In genomic region chr17:3639981-3640596, GRCh38 we compare ENCODE assay signal across 8 cellular contexts. TPM values are rescaled to one million over a fixed set of nuclear protein-coding genes. Genes with fewer than 3 reads are reported as not detected.
A peak's percentile ranks its signal among the peaks of the same experiment; 100 is the strongest.
DNase-seq lines count a peak whose midpoint lies in the region; ATAC-seq and TF ChIP-seq lines count a peak whose summit lies in the region.

No MANE protein-coding gene starts in this region.

- no peaks in the 10 kb centered on the region for H3K9me3 ChIP-seq in Karpas-422 (ENCODE audit: low read length)

- peak overlapping the region; percentile 38 for H3K9ac ChIP-seq in Karpas-422 (ENCODE audit: low read length)

- 0 out of 2 replicates have a peak overlapping the region, but pooled peaks have one; percentile 2 for H2AFZ ChIP-seq in Karpas-422 (ENCODE audit: low read length)

- H3K79me2 ChIP-seq in Karpas-422 (ENCODE audit: low read length), result peaks cover 13% of the 10 kb centered on the region

- no peaks in the 10 kb centered on the region for H3K27me3 Mint-ChIP-seq in activated naive CD8-positive, alpha-beta T cell treated with anti-CD3 and anti-CD28 coated beads, Interleukin-2, amount 50 U/mL, for 24 hours
- no peaks in the 10 kb centered on the region for H3K27me3 Mint-ChIP-seq in neural crest cell (ENCODE audit: low read depth)

- peak overlapping the region; percentile 49 for H3K4me2 ChIP-seq in Karpas-422 (ENCODE audit: low read depth, low read length, poor library complexity, severe bottlenecking)

- no peak for TF ChIP-seq CTCF in neural crest cell (conservative IDR thresholded peaks at IDR 0.05)

- DNase-seq in COLO668 (lab: John Stamatoyannopoulos, UW; ENCODE audit: unreplicated experiment) (peak; percentile 2), Karpas-422 (peak; percentile 75), neural crest cell (ENCODE audit: low read depth, low spot score) (no peak), NCI-H446 treated with DMSO at 0.1 percent for 48 hours (lab: John Stamatoyannopoulos, UW) (no peak), cerebellum (ENCODE audit: low spot score) (no peak), kidney tubule cell (ENCODE audit: low spot score) (no peak)
- peak; percentile 44 for DNase-seq in activated naive CD8-positive, alpha-beta T cell treated with anti-CD3 and anti-CD28 coated beads, Interleukin-2, amount 50 U/mL, for 24 hours

- H3K27me3 ChIP-seq in Karpas-422 (ENCODE audit: low read length), result no peaks in the 10 kb centered on the region

- peaks cover 10% of the 10 kb centered on the region for H3K36me3 Mint-ChIP-seq in activated naive CD8-positive, alpha-beta T cell treated with anti-CD3 and anti-CD28 coated beads, Interleukin-2, amount 50 U/mL, for 24 hours (ENCODE audit: low read depth)
- H3K36me3 Mint-ChIP-seq in neural crest cell (ENCODE audit: low read depth), result no peaks in the 10 kb centered on the region

- no peaks in the 10 kb centered on the region for H4K20me1 ChIP-seq in Karpas-422 (ENCODE audit: insufficient read depth, low read depth, low read length)

- peak overlapping the region; percentile 90 for H3K27ac ChIP-seq in Karpas-422 (ENCODE audit: low read length)

- no peaks in the 10 kb centered on the region for H3K9me2 ChIP-seq in Karpas-422 (replicated peaks; ENCODE audit: insufficient read depth, low read length)

- H3K9me3 Mint-ChIP-seq in activated naive CD8-positive, alpha-beta T cell treated with anti-CD3 and anti-CD28 coated beads, Interleukin-2, amount 50 U/mL, for 24 hours, result no peaks in the 10 kb centered on the region
- H3K9me3 Mint-ChIP-seq in neural crest cell, result no peaks in the 10 kb centered on the region

- peak overlapping the region; percentile 90 for H3K27ac Mint-ChIP-seq in activated naive CD8-positive, alpha-beta T cell treated with anti-CD3 and anti-CD28 coated beads, Interleukin-2, amount 50 U/mL, for 24 hours
- H3K27ac Mint-ChIP-seq in neural crest cell (ENCODE audit: unreplicated experiment), result no peak overlapping the region

- H3K4me3 Mint-ChIP-seq in activated naive CD8-positive, alpha-beta T cell treated with anti-CD3 and anti-CD28 coated beads, Interleukin-2, amount 50 U/mL, for 24 hours, result peak overlapping the region; percentile 61
- H3K4me3 Mint-ChIP-seq in neural crest cell, result peak overlapping the region; percentile 79

- no peaks in the 10 kb centered on the region for H3K36me3 ChIP-seq in Karpas-422 (ENCODE audit: insufficient read depth, low read length)

- H3K4me1 Mint-ChIP-seq in activated naive CD8-positive, alpha-beta T cell treated with anti-CD3 and anti-CD28 coated beads, Interleukin-2, amount 50 U/mL, for 24 hours, result peaks cover 53% of the 10 kb centered on the region
- peaks cover 18% of the 10 kb centered on the region for H3K4me1 Mint-ChIP-seq in neural crest cell

- ATAC-seq in activated naive CD8-positive, alpha-beta T cell treated with anti-CD3 and anti-CD28 coated beads, Interleukin-2, amount 50 U/mL, for 24 hours, result peak; percentile 26
- no peak for ATAC-seq in HG02798 (IDR thresholded peaks at IDR 0.05; ENCODE audit: poor library complexity, unreplicated experiment)

- H3K4me1 ChIP-seq in Karpas-422 (ENCODE audit: low read length), result peaks cover 45% of the 10 kb centered on the region

- peak overlapping the region; percentile 34 for H3K4me3 ChIP-seq in Karpas-422 (ENCODE audit: low read length)

RNA-seq across cellular contexts. Expression of gene CTNS, which starts 3.5 kb away (rescaled TPM):
- 21.1 and 27.3 TPM in 2 replicates for total RNA-seq in Karpas-422 (2014; rRNA removed; shearing (Covaris generic); ENCODE audit: low replicate concordance)
- total RNA-seq in neural crest cell, result 17.4 and 18.6 TPM in 2 replicates
- total RNA-seq in cerebellum, result 8.0 TPM

RNA-seq across cellular contexts. Expression of gene SHPK, which starts 4.0 kb away (rescaled TPM):
- total RNA-seq in Karpas-422 (2014; rRNA removed; shearing (Covaris generic); ENCODE audit: low replicate concordance), result 5.4 and 11.6 TPM in 2 replicates
- 21.8 and 22.7 TPM in 2 replicates for total RNA-seq in neural crest cell
- 15.8 TPM for total RNA-seq in cerebellum

RNA-seq across cellular contexts. Expression of gene TAX1BP3, which starts 28.3 kb away (rescaled TPM):
- 31.5 and 39.5 TPM in 2 replicates for total RNA-seq in Karpas-422 (2014; rRNA removed; shearing (Covaris generic); ENCODE audit: low replicate concordance)
- total RNA-seq in neural crest cell, result 58.2 and 65.8 TPM in 2 replicates
- total RNA-seq in cerebellum, result 17.6 TPM

RNA-seq across cellular contexts. Expression of gene EMC6, which starts 28.5 kb away (rescaled TPM):
- 21.0 and 34.2 TPM in 2 replicates for total RNA-seq in Karpas-422 (2014; rRNA removed; shearing (Covaris generic); ENCODE audit: low replicate concordance)
- total RNA-seq in neural crest cell (53.4 and 54.5 TPM in 2 replicates), cerebellum (10.0 TPM)

RNA-seq across cellular contexts. Expression of gene TRPV1, which starts 30.9 kb away (rescaled TPM):
- total RNA-seq in Karpas-422 (2014; rRNA removed; shearing (Covaris generic); ENCODE audit: low replicate concordance), result 3.3 and 4.3 TPM in 2 replicates
- total RNA-seq in neural crest cell (9.5 and 10.5 TPM in 2 replicates), cerebellum (8.4 TPM)

Comparison
In these comparisons a context has a peak if more than half of its experiments do, and no peak if none do; other contexts are left out.
1. DNase-seq: peak in COLO668 (single experiment), Karpas-422 (single experiment) and activated naive CD8-positive, alpha-beta T cell treated with anti-CD3 and anti-CD28 coated beads, Interleukin-2, amount 50 U/mL, for 24 hours (single experiment); none in neural crest cell (single experiment), NCI-H446 treated with DMSO at 0.1 percent for 48 hours (single experiment), cerebellum (single experiment) and kidney tubule cell (single experiment).